11 cellular contexts compared by ENCODE assay signal in genomic region chr2:136764397-136765255, GRCh38. TPM values are rescaled to one million over a fixed set of nuclear protein-coding genes. Genes with fewer than 3 reads are reported as not detected.
DNase-seq lines count a peak whose midpoint lies in the region; ATAC-seq, FAIRE-seq and TF ChIP-seq lines count a peak whose summit lies in the region.
"Had no signal": no experiment of that assay in that cellular context is flagged by ENCODE, and none has a peak within 500 bp of the region (broad histone marks: within the 10 kb centered on the region; RNA-seq: fewer than 3 reads in every experiment).

No MANE protein-coding gene starts in this region.

- peak; percentile 15 for DNase-seq in D721Med (ENCODE audit: insufficient read length, low spot score)
- peak; percentile 53 for DNase-seq in epithelial cell of esophagus (ENCODE audit: low read depth)
- no peak for DNase-seq in omental fat pad (ENCODE audit: low spot score)
- no peak for DNase-seq in effector CD8-positive, alpha-beta T cell (lab: John Stamatoyannopoulos, UW)
- no peak for DNase-seq in SW 1271 (lab: John Stamatoyannopoulos, UW)
- DNase-seq: cortex of kidney, DND-41, ovary had no signal

- H3K27me3 ChIP-seq in HUES64 (ENCODE audit: insufficient read depth, low read length): peaks cover 91% of the 10 kb centered on the region
- H3K27me3 ChIP-seq: ovary had no signal

- no peak overlapping the region for H3K9ac ChIP-seq in HUES64 (ENCODE audit: low read depth, low read length)

- no peak for FAIRE-seq in D721Med (lab: Jason Lieb, UNC)

- TF ChIP-seq CTCF in D721Med (IDR thresholded peaks at IDR 0.05; ENCODE audit: insufficient read depth, missing control alignments) (no peak), epithelial cell of esophagus (IDR thresholded peaks at IDR 0.05; ENCODE audit: insufficient read depth, low read depth, low read length, missing control alignments) (no peak), omental fat pad (IDR thresholded peaks at IDR 0.05) (no peak)

- no peak overlapping the region for H3K27ac ChIP-seq in HUES64 (ENCODE audit: low read depth, low read length)
- H3K27ac ChIP-seq: ovary had no signal

- no peaks in the 10 kb centered on the region for H3K36me3 ChIP-seq in HUES64 (ENCODE audit: insufficient read depth, low read length)
- H3K36me3 ChIP-seq: ovary had no signal

- WGBS in HUES64: 2% methylated on average over 47 of the region's 47 CpGs

- H3K9me3 ChIP-seq in HUES64 (ENCODE audit: insufficient read depth, low read depth, low read length): no peaks in the 10 kb centered on the region
- H3K9me3 ChIP-seq: ovary had no signal

- peak; percentile 53 for ATAC-seq in omental fat pad (ENCODE audit: low FRiP score)
- no peak for ATAC-seq in HG02973 (IDR thresholded peaks at IDR 0.05; ENCODE audit: unreplicated experiment)
- no peak for ATAC-seq in HG02623 (IDR thresholded peaks at IDR 0.05; ENCODE audit: unreplicated experiment)

- peak overlapping the region; percentile 66 for H3K4me3 ChIP-seq in HUES64 (ENCODE audit: low read length)
- H3K4me3 ChIP-seq in epithelial cell of esophagus (ENCODE audit: low read length): peak overlapping the region; percentile 37

- peaks cover 9% of the 10 kb centered on the region; the same call in 1 of the 2 replicates for H3K4me1 ChIP-seq in HUES64 (ENCODE audit: insufficient read depth, low read length)

RNA-seq across cellular contexts. Expression of gene THSD7B, which starts 0.7 kb away (rescaled TPM):
- polyA plus RNA-seq in HUES64 (2013, experiment 1 of 2): 0.20 TPM
- polyA plus RNA-seq in HUES64 (2013, experiment 2 of 2): 0.19 TPM
- 10 to 100 TPM in 1 of 4 donors, 1 to 10 TPM in 2, under 1 TPM in 1; 0.74 to 12.9 (median 2.5) TPM for total RNA-seq in omental fat pad

Comparison
In these comparisons a context has a peak if more than half of its experiments do, and no peak if none do; other contexts are left out.
1. DNase-seq: peak in D721Med (single experiment) and epithelial cell of esophagus (single experiment); none in omental fat pad (single experiment), effector CD8-positive, alpha-beta T cell (single experiment) and SW 1271 (0 of 2).